Comparison of ENCODE assay signal across 8 cellular contexts in the genomic region with DNA sequence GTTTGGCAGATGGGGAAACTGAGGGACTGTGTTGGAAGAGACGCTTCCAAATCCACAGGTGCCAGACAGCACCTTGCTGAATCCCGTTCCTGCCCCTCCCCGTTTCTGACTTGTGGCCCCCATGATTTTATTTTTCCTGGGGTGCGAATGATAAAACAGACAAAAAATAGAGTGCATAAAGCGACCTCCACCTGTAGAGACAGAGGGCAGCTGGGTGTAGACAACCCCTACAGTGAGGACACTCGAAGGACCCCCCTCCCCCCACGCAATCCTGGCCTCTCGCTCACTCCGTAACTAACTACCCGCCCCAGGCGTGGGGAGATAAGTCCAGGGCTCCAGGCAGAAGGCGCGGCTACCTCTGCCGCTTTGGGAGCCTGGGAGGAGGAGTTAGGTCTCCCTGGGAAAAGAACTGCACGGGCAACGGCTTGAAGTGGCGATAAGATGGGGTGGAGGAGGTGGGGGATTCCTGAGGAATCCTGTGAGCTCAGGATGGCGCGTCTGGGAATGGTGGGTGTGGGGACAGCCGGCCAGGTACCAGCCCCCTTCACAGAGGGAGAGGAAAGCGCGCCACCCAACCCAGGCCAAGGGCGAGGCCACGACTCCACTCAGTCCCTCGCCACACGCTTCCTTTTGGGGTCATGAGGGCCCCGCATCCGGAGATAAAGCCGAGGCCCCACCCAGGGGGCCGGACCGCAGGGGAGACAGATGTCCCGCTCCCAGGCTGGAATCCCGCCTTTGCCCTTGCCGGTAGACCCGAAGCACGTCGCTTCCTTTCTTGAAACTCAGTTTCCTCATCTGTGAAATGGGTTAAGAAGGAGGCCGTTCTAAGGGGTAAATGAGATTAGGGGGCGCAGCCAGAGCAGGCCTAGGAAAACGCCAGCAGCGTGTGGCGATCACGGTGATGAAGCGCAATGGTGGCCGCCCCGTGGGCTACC. TPM values are rescaled to one million over a fixed set of nuclear protein-coding genes. Genes with fewer than 3 reads are reported as not detected.
A peak's percentile ranks its signal among the peaks of the same experiment; 100 is the strongest.
DNase-seq lines count a peak whose midpoint lies in the region; ATAC-seq, FAIRE-seq and TF ChIP-seq lines count a peak whose summit lies in the region.

No MANE protein-coding gene starts in this region.

- peaks cover 5% of the 10 kb centered on the region for H3K36me3 ChIP-seq in BE2C
- peaks cover 16% of the 10 kb centered on the region; the same call in 1 of the 2 replicates for H3K36me3 ChIP-seq in SK-N-MC (ENCODE audit: insufficient read depth, low read length)
- peaks cover 7% of the 10 kb centered on the region for H3K36me3 ChIP-seq in brain microvascular endothelial cell (replicated peaks)
- H3K36me3 ChIP-seq in iPS-20b (ENCODE audit: insufficient read depth, low read depth, low read length): 0 out of 2 replicates have a peak, but pooled peaks cover 6% of the 10 kb centered on the region
- H3K36me3 ChIP-seq in skeletal muscle tissue (ENCODE audit: control insufficient read depth in 3 of 3, insufficient read depth in 3 of 3, low read length in 3 of 3): peaks cover 0 to 10% (median 7%) of the 10 kb centered on the region in 3 donors

- H3K27me3 ChIP-seq in BE2C (peaks cover 28% of the 10 kb centered on the region), brain microvascular endothelial cell (replicated peaks) (no peaks in the 10 kb centered on the region), iPS-20b (ENCODE audit: insufficient read depth, low read length) (peaks cover 55% of the 10 kb centered on the region), skeletal muscle tissue (ENCODE audit: control insufficient read depth in 3 of 3, insufficient read depth in 3 of 3, low read length in 3 of 3) (no peaks in the 10 kb centered on the region)

- H3K9me3 ChIP-seq in BE2C (no peaks in the 10 kb centered on the region), SK-N-MC (ENCODE audit: low read depth, low read length) (no peaks in the 10 kb centered on the region), iPS-20b (ENCODE audit: insufficient read depth, low read depth, low read length) (no peaks in the 10 kb centered on the region), skeletal muscle tissue (ENCODE audit: control insufficient read depth in 3 of 3, low read length in 3 of 3) (no peaks in the 10 kb centered on the region)

- FAIRE-seq in GM18507 (lab: Jason Lieb, UNC): peak; percentile 92

- TF ChIP-seq CTCF in BE2C (IDR thresholded peaks at IDR 0.05; ENCODE audit: low read depth, low read length) (no peak), brain microvascular endothelial cell (IDR thresholded peaks at IDR 0.05; ENCODE audit: low read depth, low read length, missing control alignments) (no peak)

- H3K27ac ChIP-seq in SK-N-MC (peak overlapping the region; percentile 97), brain microvascular endothelial cell (peak overlapping the region; percentile 61), iPS-20b (ENCODE audit: low read length) (no peak overlapping the region), skeletal muscle tissue (ENCODE audit: low read depth, low read length) (peak overlapping the region; percentile 98)

- DNase-seq in BE2C (peak; percentile 69), GM18507 (ENCODE audit: extremely low spot score, insufficient read length, low read depth) (no peak), KBM-7 (peak; percentile 83), SK-N-MC (ENCODE audit: low read depth, low spot score) (no peak), brain microvascular endothelial cell (peak; percentile 69)

- H3K4me3 ChIP-seq in BE2C (ENCODE audit: low read depth, low read length) (peak overlapping the region; percentile 20; the same call in 1 of the 2 replicates), SK-N-MC (peak overlapping the region; percentile 94), brain microvascular endothelial cell (ENCODE audit: low read depth, low read length) (peak overlapping the region; percentile 72), iPS-20b (ENCODE audit: low read length) (peak overlapping the region; percentile 94), skeletal muscle tissue (ENCODE audit: low read length in 3 of 3) (peak overlapping the region; percentile 81 to 95 (median 91))

- in situ Hi-C loops in KBM-7 (cut with MboI; ENCODE audit: low pct_unique_long_range_greater_than_20kb, low sequenced_read_pairs) (loop anchor here (10.0 kb wide), 1 partner anchor 103 kb away; a partner anchor contains a TSS), brain microvascular endothelial cell (cut with HindIII; ENCODE audit: low pct_ligation_motif_present, low sequenced_read_pairs) (no loop called here)

- H3K9ac ChIP-seq in SK-N-MC (ENCODE audit: insufficient read length) (peak overlapping the region; percentile 45), iPS-20b (ENCODE audit: low read depth, low read length) (no peak overlapping the region), skeletal muscle tissue (ENCODE audit: low read depth in 1 of 3, low read length in 3 of 3) (peak overlapping the region; percentile 94 to 98 (median 96))

- no peak for ATAC-seq in GM18502 (IDR thresholded peaks at IDR 0.05; ENCODE audit: poor library complexity, unreplicated experiment)

- H3K4me1 ChIP-seq in BE2C (peaks cover 15% of the 10 kb centered on the region), iPS-20b (ENCODE audit: insufficient read depth, low read length) (peaks cover 8% of the 10 kb centered on the region; the same call in 1 of the 2 replicates), skeletal muscle tissue (ENCODE audit: control insufficient read depth in 3 of 3, insufficient read depth in 3 of 3, low read length in 3 of 3) (peaks cover 43 to 51% (median 50%) of the 10 kb centered on the region in 3 donors)

RNA-seq across cellular contexts. Expression of a gene that starts 1.9 kb away (rescaled TPM):
- 110 TPM for polyA plus RNA-seq in BE2C (2012; ENCODE audit: insufficient read depth, insufficient read length, low read depth)
- 44.4 TPM for total RNA-seq in skeletal muscle tissue

RNA-seq across cellular contexts. Expression of a gene that starts 15.7 kb away (rescaled TPM):
- 1.4 TPM for polyA plus RNA-seq in BE2C (2012; ENCODE audit: insufficient read depth, insufficient read length, low read depth)
- 1.0 TPM for total RNA-seq in skeletal muscle tissue

RNA-seq across cellular contexts. Expression of a gene that starts 21.2 kb away (rescaled TPM):
- polyA plus RNA-seq in BE2C (2012; ENCODE audit: insufficient read depth, insufficient read length, low read depth): 0.11 TPM
- total RNA-seq in skeletal muscle tissue: not detected

RNA-seq across cellular contexts. Expression of a gene that starts 41.1 kb away (rescaled TPM):
- polyA plus RNA-seq in BE2C (2012; ENCODE audit: insufficient read depth, insufficient read length, low read depth): not detected
- total RNA-seq in skeletal muscle tissue: not detected

Comparison
In these comparisons a context has a peak if more than half of its experiments do, and no peak if none do; other contexts are left out.
1. DNase-seq: peak in BE2C (single experiment), KBM-7 (single experiment) and brain microvascular endothelial cell (single experiment); none in GM18507 (single experiment) and SK-N-MC (single experiment).
2. H3K4me3 ChIP-seq: peak in every context shown above with its lines; median percentile 94 in SK-N-MC; 94 in iPS-20b; 91 in skeletal muscle tissue; 72 in brain microvascular endothelial cell; 20 in BE2C.